In the genomic region with DNA sequence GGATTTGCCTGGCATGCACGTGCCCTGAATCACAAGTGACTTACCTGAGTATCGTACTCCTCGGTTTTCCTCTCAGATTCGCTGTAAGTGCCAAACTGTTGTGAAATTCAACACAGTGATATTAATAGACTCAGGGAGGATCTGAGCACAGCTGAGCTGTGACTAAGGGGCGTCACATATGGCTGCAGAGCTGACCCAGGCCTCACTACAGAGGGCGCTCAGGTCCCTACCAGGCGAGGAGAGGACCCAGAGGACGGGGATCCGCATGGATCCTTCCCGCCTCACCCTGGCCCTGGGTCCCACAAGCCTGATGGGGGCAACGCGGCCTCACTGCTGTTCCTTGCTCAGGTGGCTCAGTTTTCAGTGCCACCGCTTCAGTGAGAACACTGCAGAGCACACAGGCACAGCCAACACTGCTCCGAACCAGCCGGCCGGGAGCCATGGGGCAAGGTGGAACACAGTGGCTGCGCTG, we compare ENCODE assay signal across 19 cellular contexts. TPM values are rescaled to one million over a fixed set of nuclear protein-coding genes. Genes with fewer than 3 reads are reported as not detected.
A peak's percentile ranks its signal among the peaks of the same experiment; 100 is the strongest.
DNase-seq lines count a peak whose midpoint lies in the region; ATAC-seq and TF ChIP-seq lines count a peak whose summit lies in the region.
"Had no signal": no experiment of that assay in that cellular context is flagged by ENCODE, and none has a peak within 500 bp of the region (broad histone marks: within the 10 kb centered on the region; RNA-seq: fewer than 3 reads in every experiment).

No MANE protein-coding gene starts in this region.

- DNase-seq in 8988T (peak; percentile 61), H9 (peak; percentile 31), cardiac septum (ENCODE audit: low spot score) (peak; percentile 31), neuronal stem cell (ENCODE audit: low spot score) (no peak), DMS 273 (lab: John Stamatoyannopoulos, UW; ENCODE audit: unreplicated experiment) (no peak), NCI-H446 treated with DMSO at 0.1 percent for 48 hours (lab: John Stamatoyannopoulos, UW) (no peak)
- DNase-seq: activated CD4-positive, alpha-beta T cell treated with anti-CD3 and anti-CD28 coated beads for 48 hours; activated T-cell treated with anti-CD3 and anti-CD28 coated beads, Interleukin-2, amount 50 U/mL, for 48 hours; hypothalamus; NCI-H1930; NCI-H526; OCI-M1; SK-N-SH; stimulated activated naive CD8-positive, alpha-beta T cell treated with anti-CD3 and anti-CD28 coated beads, Interleukin-15, amount 100 ng/mL, for 72 hours had no signal

- no peaks in the 10 kb centered on the region for H3K4me1 ChIP-seq in H9 (ENCODE audit: insufficient read depth, low read length)
- H3K4me1 ChIP-seq in neuronal stem cell (ENCODE audit: control insufficient read depth in 2 of 2, insufficient read depth in 1 of 2, low read depth in 1 of 2, low read length in 2 of 2), result no peaks in the 10 kb centered on the region
- H3K4me1 ChIP-seq: HAP-1, prostate gland had no signal

- no peak overlapping the region for H3K23ac ChIP-seq in H9 (ENCODE audit: insufficient read length, low read depth, low read length)
- H3K23ac ChIP-seq in neuronal stem cell (ENCODE audit: low read depth, low read length, poor library complexity), result no peak overlapping the region

- H2BK15ac ChIP-seq in H9 (ENCODE audit: low read depth, low read length) (no peak overlapping the region), neuronal stem cell (ENCODE audit: low read length) (no peak overlapping the region)

- H2BK5ac ChIP-seq in H9 (ENCODE audit: insufficient read length, low read length), result no peak overlapping the region
- peak overlapping the region; percentile 24 for H2BK5ac ChIP-seq in neuronal stem cell (ENCODE audit: low read length)

- H3T11ph ChIP-seq in H9 (ENCODE audit: low read length), result no peak overlapping the region

- H3K27me3 ChIP-seq in H9 (ENCODE audit: insufficient read depth, low read length), result no peaks in the 10 kb centered on the region
- no peaks in the 10 kb centered on the region for H3K27me3 ChIP-seq in neuronal stem cell (ENCODE audit: control insufficient read depth in 3 of 3, insufficient read depth in 3 of 3, low read depth in 1 of 3, low read length in 3 of 3)

- H3K79me2 ChIP-seq in H9 (ENCODE audit: insufficient read depth, low read length), result no peaks in the 10 kb centered on the region

- no peaks in the 10 kb centered on the region; a peak in 2 of 5 replicates for H3K9me3 Mint-ChIP-seq in H9
- H3K9me3 Mint-ChIP-seq: naive thymus-derived CD8-positive, alpha-beta T cell; stimulated activated naive CD8-positive, alpha-beta T cell treated with anti-CD3 and anti-CD28 coated beads, Interleukin-15, amount 100 ng/mL, for 72 hours had no signal

- H2BK20ac ChIP-seq in H9 (ENCODE audit: low read depth, low read length, poor library complexity, severe bottlenecking), result no peak overlapping the region

- H2BK120ac ChIP-seq in H9 (ENCODE audit: low read depth, low read length, poor library complexity, severe bottlenecking) (no peak overlapping the region), neuronal stem cell (ENCODE audit: low read depth, low read length) (no peak overlapping the region)

- peak; percentile 18; the same call in 1 of the 3 replicates for TF ChIP-seq CTCF in H9 (conservative IDR thresholded peaks at IDR 0.05)

- no peak for ATAC-seq in HG03039 (IDR thresholded peaks at IDR 0.05; ENCODE audit: unreplicated experiment)
- no peak for ATAC-seq in GM21515 (IDR thresholded peaks at IDR 0.05; ENCODE audit: unreplicated experiment)
- ATAC-seq: naive thymus-derived CD8-positive, alpha-beta T cell; stimulated activated naive CD8-positive, alpha-beta T cell treated with anti-CD3 and anti-CD28 coated beads, Interleukin-15, amount 100 ng/mL, for 72 hours had no signal

- H3K14ac ChIP-seq in H9 (ENCODE audit: insufficient read depth, low read length) (no peak overlapping the region; the same call in 1 of the 2 replicates), neuronal stem cell (ENCODE audit: low read length) (no peak overlapping the region)

- H3K27me3 Mint-ChIP-seq in H9 (ENCODE audit: low read depth), result no peaks in the 10 kb centered on the region
- H3K27me3 Mint-ChIP-seq: naive thymus-derived CD8-positive, alpha-beta T cell; stimulated activated naive CD8-positive, alpha-beta T cell treated with anti-CD3 and anti-CD28 coated beads, Interleukin-15, amount 100 ng/mL, for 72 hours had no signal

- H3K23me2 ChIP-seq in H9 (ENCODE audit: insufficient read length, low read depth, low read length, poor library complexity, severe bottlenecking), result no peaks in the 10 kb centered on the region

- H2AFZ ChIP-seq in H9 (ENCODE audit: low read length) (no peak overlapping the region), neuronal stem cell (ENCODE audit: low read length) (no peak overlapping the region)

- peaks cover 5% of the 10 kb centered on the region in 2 experiments; a peak in 2 of 4 replicates for H3K4me1 Mint-ChIP-seq in H9
- H3K4me1 Mint-ChIP-seq: stimulated activated naive CD8-positive, alpha-beta T cell treated with anti-CD3 and anti-CD28 coated beads, Interleukin-15, amount 100 ng/mL, for 72 hours had no signal

- no peak overlapping the region for H4K91ac ChIP-seq in H9 (ENCODE audit: insufficient read length, low read depth, low read length)
- H4K91ac ChIP-seq in neuronal stem cell (ENCODE audit: low read depth, low read length, poor library complexity), result no peak overlapping the region

- H3K4me2 ChIP-seq in H9 (ENCODE audit: insufficient read depth, insufficient read length, low read length), result no peak overlapping the region
- no peak overlapping the region for H3K4me2 ChIP-seq in neuronal stem cell (ENCODE audit: insufficient read depth, low read length, poor library complexity, severe bottlenecking)
- H3K4me2 ChIP-seq: SK-N-SH had no signal

- H3K4ac ChIP-seq in H9 (ENCODE audit: low read depth, low read length) (no peak overlapping the region), neuronal stem cell (ENCODE audit: low read length) (no peak overlapping the region)

- H3K27ac ChIP-seq in H9 (ENCODE audit: insufficient read length, low read depth, low read length), result no peak overlapping the region
- no peak overlapping the region for H3K27ac ChIP-seq in neuronal stem cell (replicated peaks; ENCODE audit: low read length)
- H3K27ac ChIP-seq: prostate gland had no signal

- H3K79me1 ChIP-seq in H9 (ENCODE audit: insufficient read depth, low read depth, low read length, poor library complexity, severe bottlenecking), result no peaks in the 10 kb centered on the region
- peaks cover 9% of the 10 kb centered on the region for H3K79me1 ChIP-seq in neuronal stem cell (ENCODE audit: low read depth, low read length)

- no peaks in the 10 kb centered on the region for H4K20me1 ChIP-seq in H9 (ENCODE audit: control insufficient read depth, insufficient read depth, insufficient read length)

- peaks cover 43 to 79% (median 62%) of the 10 kb centered on the region in 3 experiments for H3K36me3 Mint-ChIP-seq in H9 (ENCODE audit: insufficient read depth in 1 of 3, low read depth in 3 of 3)

- H3K9me3 ChIP-seq in H9 (ENCODE audit: control insufficient read depth, low read depth, low read length) (no peaks in the 10 kb centered on the region), neuronal stem cell (replicated peaks in 1 of 2; ENCODE audit: control insufficient read depth in 2 of 2, insufficient read depth in 1 of 2, low read depth in 1 of 2, low read length in 2 of 2) (no peaks in the 10 kb centered on the region)
- H3K9me3 ChIP-seq: HAP-1, prostate gland, SK-N-SH had no signal

- H2BK12ac ChIP-seq in H9 (ENCODE audit: insufficient read length, low read depth, low read length), result no peak overlapping the region
- peak overlapping the region; percentile 41 for H2BK12ac ChIP-seq in neuronal stem cell (ENCODE audit: low read length)

- no peak overlapping the region for H3K9ac ChIP-seq in H9 (ENCODE audit: extremely low read depth, insufficient read length, low read length)
- no peak overlapping the region for H3K9ac ChIP-seq in neuronal stem cell (ENCODE audit: low read depth, low read length, poor library complexity)
- H3K9ac ChIP-seq: SK-N-SH had no signal

- H3K36me3 ChIP-seq in neuronal stem cell (replicated peaks in 1 of 2; ENCODE audit: control insufficient read depth in 2 of 2, insufficient read depth in 2 of 2, low read length in 2 of 2), result peaks cover 39 to 68% of the 10 kb centered on the region in 2 donors

- no peak overlapping the region for H3K27ac Mint-ChIP-seq in H9
- H3K27ac Mint-ChIP-seq: naive thymus-derived CD8-positive, alpha-beta T cell; stimulated activated naive CD8-positive, alpha-beta T cell treated with anti-CD3 and anti-CD28 coated beads, Interleukin-15, amount 100 ng/mL, for 72 hours had no signal

- no peak overlapping the region for H4K5ac ChIP-seq in H9 (ENCODE audit: insufficient read length, low read depth, low read length)

- H3K4me3 ChIP-seq in neuronal stem cell (ENCODE audit: low read length in 2 of 2), result no peak overlapping the region
- H3K4me3 ChIP-seq: HAP-1, prostate gland had no signal

- intact Hi-C loops in cardiac septum (cut with DNase I), result no loop called here

- no peak overlapping the region for H3K56ac ChIP-seq in H9 (ENCODE audit: insufficient read length, low read depth, low read length)

- no CpG with 5 or more reads among the region's 17 CpGs for WGBS in H9 (ENCODE audit: extremely low coverage, insufficient read length, low lambda C conversion rate)
- WGBS in neuronal stem cell (ENCODE audit: extremely low coverage in 2 of 2, insufficient read length in 2 of 2, insufficient replicate concordance in 1 of 2), 2 donors, result no CpG with 5 or more reads among the region's 17 CpGs

- no peak overlapping the region for H3K4me3 Mint-ChIP-seq in H9
- H3K4me3 Mint-ChIP-seq: naive thymus-derived CD8-positive, alpha-beta T cell; stimulated activated naive CD8-positive, alpha-beta T cell treated with anti-CD3 and anti-CD28 coated beads, Interleukin-15, amount 100 ng/mL, for 72 hours had no signal

- no peak overlapping the region for H3K18ac ChIP-seq in H9 (ENCODE audit: insufficient read length, low read depth, low read length)
- H3K18ac ChIP-seq in neuronal stem cell (ENCODE audit: low read length), result no peak overlapping the region

- H4K8ac ChIP-seq in H9 (replicated peaks; ENCODE audit: insufficient read length, low read depth, low read length) (no peak overlapping the region), neuronal stem cell (ENCODE audit: low read depth, low read length) (no peak overlapping the region)

- no peak overlapping the region for H2AK5ac ChIP-seq in H9 (ENCODE audit: insufficient read length, low read length)
- H2AK5ac ChIP-seq in neuronal stem cell (ENCODE audit: low read depth, low read length), result no peak overlapping the region

RNA-seq across cellular contexts. Expression of gene CLPTM1L, which starts 20.1 kb away (rescaled TPM):
- total RNA-seq in H9 (2021), result 104 and 108 TPM in 2 replicates
- 42.6 TPM for total RNA-seq in cardiac septum
- polyA plus RNA-seq in neuronal stem cell (2013, experiment 1 of 2), result 49.2 TPM
- 50.1 TPM for polyA plus RNA-seq in neuronal stem cell (2013, experiment 2 of 2)

RNA-seq across cellular contexts. Expression of gene TERT, which starts 29.9 kb away (rescaled TPM):
- total RNA-seq in H9 (2021) (13.3 and 15.5 TPM in 2 replicates), cardiac septum (not detected)
- polyA plus RNA-seq in neuronal stem cell (2013, experiment 1 of 2), result 2.5 TPM
- polyA plus RNA-seq in neuronal stem cell (2013, experiment 2 of 2), result 2.5 TPM

Comparison
In these comparisons a context has a peak if more than half of its experiments do, and no peak if none do; other contexts are left out.
1. DNase-seq: peak in 8988T (single experiment), H9 (single experiment) and cardiac septum (single experiment); none in neuronal stem cell (single experiment), DMS 273 (single experiment) and NCI-H446 treated with DMSO at 0.1 percent for 48 hours (single experiment).
2. RNA of gene TERT, which starts 29.9 kb away (total RNA-seq): 13.3 to 15.5 TPM in H9; not detected in cardiac septum (single experiment); every median in the first group is over 10 times any median in the second.